Comparison of ENCODE assay signal across 10 cellular contexts in genomic region chr17:61313515-61314326, GRCh38.
DNase-seq lines count a peak whose midpoint lies in the region; ATAC-seq and TF ChIP-seq lines count a peak whose summit lies in the region.
"Had no signal": no experiment of that assay in that cellular context is flagged by ENCODE, and none has a peak within 500 bp of the region (broad histone marks: within the 10 kb centered on the region; RNA-seq: fewer than 3 reads in every experiment).

No MANE protein-coding gene starts in this region.

- H3K79me2 ChIP-seq in PC-3 (ENCODE audit: low read length): no peaks in the 10 kb centered on the region

- H3K9me3 ChIP-seq in gastrocnemius medialis (no peaks in the 10 kb centered on the region), PC-3 (ENCODE audit: low read length) (no peaks in the 10 kb centered on the region)

- no peak for TF ChIP-seq CTCF in gastrocnemius medialis (IDR thresholded peaks at IDR 0.05 in 4 of 5, conservative IDR thresholded peaks at IDR 0.05 in 1 of 5)
- no peak for TF ChIP-seq CTCF in PC-3 (conservative IDR thresholded peaks at IDR 0.05; ENCODE audit: low read depth, low read length)

- no peak overlapping the region for H3K9ac ChIP-seq in PC-3 (ENCODE audit: low read length)

- H3K4me3 ChIP-seq in gastrocnemius medialis (no peak overlapping the region), PC-3 (ENCODE audit: low read length) (no peak overlapping the region)

- H3K27me3 ChIP-seq in gastrocnemius medialis (no peaks in the 10 kb centered on the region), PC-3 (ENCODE audit: low read length) (no peaks in the 10 kb centered on the region)
- H3K27me3 ChIP-seq: brain microvascular endothelial cell had no signal

- no peaks in the 10 kb centered on the region for H3K9me2 ChIP-seq in PC-3 (replicated peaks; ENCODE audit: low read length)

- CTCF ChIA-PET in PC-3 (lab: Charles Lee): interaction anchor here (1.0 kb wide), 1 partner anchor 23 kb away, joined by 3 read pairs; no protein-coding TSS in a partner anchor

- TF ChIP-seq POLR2A in gastrocnemius medialis (IDR thresholded peaks at IDR 0.05): no peak

- no peak overlapping the region for H3K4me2 ChIP-seq in PC-3 (ENCODE audit: low read length)

- no peaks in the 10 kb centered on the region for H3F3A ChIP-seq in PC-3 (ENCODE audit: low read length, unreplicated experiment)

- H4K20me1 ChIP-seq in PC-3 (ENCODE audit: low read length): no peaks in the 10 kb centered on the region

- intact Hi-C loops in Right ventricle myocardium inferior (cut with DNase I) (loop anchor here (10.0 kb wide), 1 partner anchor 109 kb away; no protein-coding TSS in a partner anchor), cardiac septum (cut with DNase I) (no loop called here), gastrocnemius medialis (cut with DNase I; ENCODE audit: low total_unique reads) (no loop called here), PC-3 (cut with micrococcal nuclease) (no loop called here)

- ATAC-seq in Right ventricle myocardium inferior (peak; percentile 88), gastrocnemius medialis (peak in 1 of 2 donors; percentile 12), HG02763 (IDR thresholded peaks at IDR 0.05; ENCODE audit: unreplicated experiment) (no peak), GM18519 (IDR thresholded peaks at IDR 0.05; ENCODE audit: low FRiP score, unreplicated experiment) (no peak), PC-3 (no peak)
- ATAC-seq: CD8-positive, alpha-beta T cell had no signal

- no peaks in the 10 kb centered on the region for H3K36me3 ChIP-seq in gastrocnemius medialis
- no peaks in the 10 kb centered on the region for H3K36me3 ChIP-seq in PC-3 (ENCODE audit: low read depth, low read length)
- H3K36me3 ChIP-seq: brain microvascular endothelial cell had no signal

- BruUV-seq in PC-3 (replicated peaks; lab: Mats Ljungman, UMichigan): no TSS peak

- H3K27ac ChIP-seq in gastrocnemius medialis (peak overlapping the region; percentile 51 to 65 (median 60)), PC-3 (ENCODE audit: low read length) (no peak overlapping the region)
- H3K27ac ChIP-seq: brain microvascular endothelial cell had no signal

- in situ Hi-C loops in gastrocnemius medialis (cut with MboI; ENCODE audit: low sequenced_read_pairs in 4 of 4): no loop called here

- DNase-seq in Right ventricle myocardium inferior (ENCODE audit: missing footprints) (no peak), cardiac septum (ENCODE audit: low spot score) (no peak), left kidney (ENCODE audit: low read depth, low spot score) (peak; percentile 66), gastrocnemius medialis (no peak), PC-3 (no peak), hippocampal formation (lab: John Stamatoyannopoulos, UW) (no peak)
- DNase-seq: brain microvascular endothelial cell; CD8-positive, alpha-beta T cell had no signal

- no peak overlapping the region for H2AFZ ChIP-seq in PC-3 (ENCODE audit: low read length)

- H3K4me1 ChIP-seq in gastrocnemius medialis (peaks cover 23 to 27% of the 10 kb centered on the region in 2 donors), PC-3 (ENCODE audit: insufficient read depth, low read length) (peaks cover 17% of the 10 kb centered on the region)

- POLR2A ChIA-PET in PC-3 (lab: Charles Lee; ENCODE audit: unreplicated experiment): interaction anchor here (0.5 kb wide), 1 partner anchor 9 kb away, joined by 5 read pairs; no protein-coding TSS in a partner anchor
